ENCODE assay signal across 8 cellular contexts in the genomic region with DNA sequence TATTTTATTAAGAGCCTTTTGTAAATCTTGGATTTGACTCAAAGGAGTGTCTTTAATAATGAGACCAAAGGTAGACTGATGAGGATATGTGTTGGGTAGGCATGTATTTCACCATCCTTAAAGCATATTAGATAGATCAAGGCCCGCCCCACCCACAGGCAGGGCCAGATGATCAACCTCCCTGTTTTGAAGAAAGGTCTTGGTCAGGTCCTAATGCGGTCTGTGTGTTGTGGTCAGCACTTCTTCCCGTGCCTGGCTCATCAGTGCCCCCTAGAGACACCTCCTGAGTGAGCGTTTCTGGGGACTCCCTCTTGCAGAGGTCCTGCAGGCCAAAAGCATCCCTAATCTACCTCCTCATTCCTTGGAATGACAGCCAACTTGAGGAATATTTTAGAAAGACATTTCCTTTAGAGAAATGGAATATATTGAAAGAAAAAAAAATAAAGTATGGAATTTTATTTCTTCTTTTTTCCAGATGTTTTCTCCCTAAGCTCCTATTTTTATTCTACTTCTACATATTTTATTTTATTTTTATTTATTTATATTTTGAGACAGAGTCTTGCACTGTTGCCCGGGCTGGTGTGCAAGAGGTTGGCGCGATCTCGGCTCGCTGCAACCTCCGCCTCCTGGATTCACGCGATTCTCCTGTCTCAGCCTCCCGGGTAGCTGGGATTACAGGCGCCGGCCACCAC. TPM values are rescaled to one million over a fixed set of nuclear protein-coding genes. Genes with fewer than 3 reads are reported as not detected.
DNase-seq lines count a peak whose midpoint lies in the region; ATAC-seq and TF ChIP-seq lines count a peak whose summit lies in the region.

No MANE protein-coding gene starts in this region.

- DNase-seq in GM12864 (ENCODE audit: low read depth) (peak; percentile 44), HT-29 (ENCODE audit: low spot score) (peak; percentile 98), OCI-M1 (lab: John Stamatoyannopoulos, UW) (peak; percentile 83), astrocyte of the spinal cord (ENCODE audit: low read depth, low spot score) (peak; percentile 91), iPS DF 19.7 (ENCODE audit: low read depth, low spot score) (peak; percentile 56), skeletal muscle cell (ENCODE audit: low read depth) (peak; percentile 61)
- no peak for DNase-seq in activated effector memory CD4-positive, alpha-beta T cell treated with Interleukin-2 at 50 U/mL for 16 hours

- ATAC-seq in GM21619 (IDR thresholded peaks at IDR 0.05; ENCODE audit: unreplicated experiment): peak; percentile 98

- TF ChIP-seq CTCF in GM12864 (IDR thresholded peaks at IDR 0.05; ENCODE audit: low read depth, low read length, missing control alignments) (peak; percentile 94), astrocyte of the spinal cord (IDR thresholded peaks at IDR 0.05; ENCODE audit: low read depth, low read length) (peak; percentile 96)

- in situ Hi-C loops in astrocyte of the spinal cord (cut with HindIII; ENCODE audit: low sequenced_read_pairs): no loop called here

- H3K4me3 ChIP-seq in GM12864 (ENCODE audit: low read depth, low read length) (no peak overlapping the region), astrocyte of the spinal cord (ENCODE audit: low read depth, low read length) (no peak overlapping the region), skeletal muscle cell (ENCODE audit: low read depth, low read length) (no peak overlapping the region)

RNA-seq across cellular contexts. Expression of a gene that starts 6.0 kb away (rescaled TPM):
- 903 and 981 TPM in 2 replicates for total RNA-seq in HT-29 (2014; rRNA removed; shearing (Covaris generic))
